8 cellular contexts compared by ENCODE assay signal in the genomic region with DNA sequence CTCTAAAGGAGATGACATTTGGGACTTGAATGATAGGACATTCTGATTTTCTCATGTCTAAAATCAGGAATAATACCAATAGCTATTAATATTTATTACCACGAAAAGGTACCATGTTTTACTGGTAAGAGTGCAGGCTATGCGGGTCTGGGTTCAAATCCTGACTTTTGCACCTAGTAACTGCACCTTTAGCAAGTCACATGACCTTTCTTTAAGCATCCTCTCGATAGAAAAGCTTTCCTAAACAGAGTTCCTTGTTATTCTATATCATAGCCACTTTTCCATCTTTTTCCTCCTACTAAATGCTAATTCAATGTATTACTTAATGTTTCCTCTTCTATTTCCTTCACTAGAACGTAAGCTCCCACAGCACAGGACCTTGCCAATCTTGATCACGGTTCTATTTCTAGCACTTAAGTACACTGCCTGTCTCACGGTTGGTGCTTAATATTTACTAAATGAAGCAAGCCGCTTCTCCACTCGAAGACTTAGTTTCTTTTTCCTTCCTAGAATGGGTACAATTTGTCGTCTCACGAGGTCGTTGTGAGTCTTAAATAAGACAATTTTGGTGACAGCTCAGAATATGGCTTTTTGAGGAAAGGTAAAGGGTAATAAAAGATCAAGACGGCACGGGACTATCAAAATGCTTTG. TPM values are rescaled to one million over a fixed set of nuclear protein-coding genes. Genes with fewer than 3 reads are reported as not detected.
A peak's percentile ranks its signal among the peaks of the same experiment; 100 is the strongest.
DNase-seq lines count a peak whose midpoint lies in the region; ATAC-seq and TF ChIP-seq lines count a peak whose summit lies in the region.

No MANE protein-coding gene starts in this region.

- peak overlapping the region; percentile 100 for H3K27ac Mint-ChIP-seq in HFFc6

- no peaks in the 10 kb centered on the region; the same call in 1 of the 2 replicates for H3K27me3 Mint-ChIP-seq in HFFc6 (ENCODE audit: insufficient read depth)

- H3K4me1 Mint-ChIP-seq in HFFc6 (ENCODE audit: low read depth): peaks cover 45% of the 10 kb centered on the region

- DNase-seq in AG04449 (ENCODE audit: low read depth, low spot score) (no peak), HFFc6 (no peak), astrocyte of the cerebellum (ENCODE audit: low read depth) (no peak), left lobe of liver (ENCODE audit: low spot score) (no peak), tibial artery (no peak), cerebellum (ENCODE audit: low spot score) (no peak)

- H3K9me3 ChIP-seq in tibial artery: no peaks in the 10 kb centered on the region

- H3K4me1 ChIP-seq in tibial artery: peaks cover 0 to 43% (median 39%) of the 10 kb centered on the region in 4 donors

- POLR2A ChIA-PET in AG04449 (lab: Yijun Ruan, JAX): no interaction called here

- peaks cover 19% of the 10 kb centered on the region; the same call in 1 of the 2 replicates for H3K36me3 Mint-ChIP-seq in HFFc6 (ENCODE audit: low read depth)

- intact Hi-C loops in tibial artery (cut with DNase I; ENCODE audit: low total_unique reads): no loop called here

- peak overlapping the region; percentile 96 for H3K4me3 ChIP-seq in AG04449 (ENCODE audit: low read depth, low read length)
- H3K4me3 ChIP-seq in astrocyte of the cerebellum (ENCODE audit: low read depth, low read length): peak overlapping the region; percentile 91
- H3K4me3 ChIP-seq in tibial artery: peak overlapping the region; percentile 64 to 71

- H3K27me3 ChIP-seq in tibial artery: no peaks in the 10 kb centered on the region

- no peak for TF ChIP-seq CTCF in AG04449 (IDR thresholded peaks at IDR 0.05; ENCODE audit: insufficient read depth, low read length, missing control alignments)
- TF ChIP-seq CTCF in HFFc6 (IDR thresholded peaks at IDR 0.05): no peak
- no peak for TF ChIP-seq CTCF in astrocyte of the cerebellum (IDR thresholded peaks at IDR 0.05; ENCODE audit: low read depth, low read length, missing control alignments)
- no peak for TF ChIP-seq CTCF in tibial artery (IDR thresholded peaks at IDR 0.05)

- H3K4me3 Mint-ChIP-seq in HFFc6: peak overlapping the region; percentile 99

- peaks cover 18 to 21% (median 21%) of the 10 kb centered on the region in 3 donors for H3K36me3 ChIP-seq in tibial artery

- H3K27ac ChIP-seq in tibial artery: peak overlapping the region; percentile 82 to 90

- CTCF ChIA-PET in AG04449 (lab: Yijun Ruan, JAX): interaction anchor here (0.6 to 3.0 kb wide), 8 partner anchors 9 to 143 kb away, joined by 3 to 15 read pairs (median 3); no protein-coding TSS in a partner anchor

- no peaks in the 10 kb centered on the region for H3K9me3 Mint-ChIP-seq in HFFc6

- in situ Hi-C loops in astrocyte of the cerebellum (cut with HindIII; ENCODE audit: low sequenced_read_pairs): no loop called here

- ATAC-seq in left lobe of liver (peak; percentile 3), HG03378 (IDR thresholded peaks at IDR 0.05; ENCODE audit: unreplicated experiment) (no peak), GM18870 (IDR thresholded peaks at IDR 0.05; ENCODE audit: unreplicated experiment) (no peak)

RNA-seq across cellular contexts. Expression of a gene that starts 0.8 kb away (rescaled TPM):
- total RNA-seq in HFFc6 (2021; fragmentation: NEBNext Ultra II Directional; extraction: Animal tissue kit (Norgen Biotek cat#: 25700)): 10 to 100 TPM; 25.6 to 30.5 (median 27.6) TPM
- total RNA-seq in left lobe of liver: 7.5 TPM
- total RNA-seq in cerebellum: 17.5 TPM

RNA-seq across cellular contexts. Expression of a gene that starts 0.9 kb away (rescaled TPM):
- 10 to 100 TPM; 27.1 to 32.2 (median 29.4) TPM for total RNA-seq in HFFc6 (2021; fragmentation: NEBNext Ultra II Directional; extraction: Animal tissue kit (Norgen Biotek cat#: 25700))
- total RNA-seq in left lobe of liver (16.3 TPM), cerebellum (24.0 TPM)

RNA-seq across cellular contexts. Expression of a gene that starts 35.1 kb away (rescaled TPM):
- not detected for total RNA-seq in HFFc6 (2021; fragmentation: NEBNext Ultra II Directional; extraction: Animal tissue kit (Norgen Biotek cat#: 25700))
- total RNA-seq in left lobe of liver (0.20 TPM), cerebellum (1.5 TPM)
